9 cellular contexts compared by ENCODE assay signal in genomic region chr1:183090386-183091006, GRCh38.
DNase-seq lines count a peak whose midpoint lies in the region; ATAC-seq and TF ChIP-seq lines count a peak whose summit lies in the region.
"Had no signal": no experiment of that assay in that cellular context is flagged by ENCODE, and none has a peak within 500 bp of the region (broad histone marks: within the 10 kb centered on the region; RNA-seq: fewer than 3 reads in every experiment).

No MANE protein-coding gene starts in this region.

- no peaks in the 10 kb centered on the region for H3K4me1 ChIP-seq in colonic mucosa
- H3K4me1 ChIP-seq in mesendoderm (ENCODE audit: control insufficient read depth, low read depth, low read length) = peaks cover 10% of the 10 kb centered on the region
- H3K4me1 ChIP-seq in transverse colon = peaks cover 5 to 57% (median 34%) of the 10 kb centered on the region in 4 donors

- in situ Hi-C loops in transverse colon (cut with MboI; ENCODE audit: low pct_ligation_motif_present in 1 of 4, low pct_unique_long_range_greater_than_20kb in 1 of 4, low sequenced_read_pairs in 3 of 4) = no loop called here

- no peaks in the 10 kb centered on the region for H3K9me3 Mint-ChIP-seq in naive thymus-derived CD8-positive, alpha-beta T cell

- DNase-seq in DMS79 treated with DMSO at 0.1 percent for 48 hours (lab: John Stamatoyannopoulos, UW) = peak; percentile 8
- DNase-seq in DMS79 (lab: John Stamatoyannopoulos, UW) = no peak
- DNase-seq in colonic mucosa = peak; percentile 38
- peak; percentile 9 for DNase-seq in mesendoderm
- DNase-seq in transverse colon = peak; percentile 52
- DNase-seq in naive thymus-derived CD8-positive, alpha-beta T cell = no peak
- DNase-seq in inferior parietal cortex (ENCODE audit: extremely low spot score) = no peak
- no peak for DNase-seq in activated T-cell treated with anti-CD3 and anti-CD28 coated beads, Interleukin-2, amount 50 U/mL, for 48 hours
- DNase-seq: 8988T had no signal

- H2BK5ac ChIP-seq in mesendoderm (ENCODE audit: low read length) = no peak overlapping the region

- H2AK5ac ChIP-seq in mesendoderm (ENCODE audit: low read length) = no peak overlapping the region

- no peak overlapping the region for H2BK120ac ChIP-seq in mesendoderm (ENCODE audit: low read depth, low read length)

- H3K27me3 Mint-ChIP-seq in naive thymus-derived CD8-positive, alpha-beta T cell = peaks cover 3 to 21% (median 12%) of the 10 kb centered on the region in 5 donors

- no peak overlapping the region for H3K4me3 ChIP-seq in colonic mucosa
- no peak overlapping the region for H3K4me3 ChIP-seq in mesendoderm (ENCODE audit: low read length)
- no peak overlapping the region for H3K4me3 ChIP-seq in transverse colon

- H3K4ac ChIP-seq in mesendoderm (ENCODE audit: low read depth, low read length) = no peak overlapping the region

- ATAC-seq in naive thymus-derived CD8-positive, alpha-beta T cell = no peak

- no peak overlapping the region for H3K56ac ChIP-seq in mesendoderm (ENCODE audit: low read length)

- no peaks in the 10 kb centered on the region for H3K4me1 Mint-ChIP-seq in naive thymus-derived CD8-positive, alpha-beta T cell

- intact Hi-C loops in colonic mucosa (cut with DNase I) (no loop called here), transverse colon (cut with DNase I; ENCODE audit: low total_unique reads) (no loop called here)

- no peak for TF ChIP-seq POLR2A in transverse colon (IDR thresholded peaks at IDR 0.05)

- H3K9me3 ChIP-seq in colonic mucosa = no peaks in the 10 kb centered on the region
- no peaks in the 10 kb centered on the region for H3K9me3 ChIP-seq in transverse colon

- peak overlapping the region; percentile 57 for H2BK15ac ChIP-seq in mesendoderm (replicated peaks; ENCODE audit: low read depth)

- H3K36me3 Mint-ChIP-seq in naive thymus-derived CD8-positive, alpha-beta T cell = no peaks in the 10 kb centered on the region

- peaks cover 3% of the 10 kb centered on the region for H3K79me2 ChIP-seq in mesendoderm (ENCODE audit: control insufficient read depth, insufficient read depth, low read length)

- H4K8ac ChIP-seq in mesendoderm (ENCODE audit: low read depth, low read length) = no peak overlapping the region

- H3K27ac ChIP-seq in colonic mucosa (no peak overlapping the region), mesendoderm (ENCODE audit: low read depth, low read length) (no peak overlapping the region), transverse colon (peak overlapping the region; percentile 63 to 67 (median 66))

- WGBS in mesendoderm (ENCODE audit: extremely low coverage, insufficient coverage, low lambda C conversion rate) = no CpG with 5 or more reads among the region's 5 CpGs
- WGBS in transverse colon (ENCODE audit: low coverage in 1 of 2), 2 donors = 32 to 63% methylated on average over 5 of the region's 5 CpGs

- H3K9ac ChIP-seq in colonic mucosa (ENCODE audit: low read depth in 2 of 2, low read length in 2 of 2) (no peak overlapping the region), mesendoderm (ENCODE audit: low read length) (no peak overlapping the region)

- H3K4me3 Mint-ChIP-seq in naive thymus-derived CD8-positive, alpha-beta T cell = no peak overlapping the region

- POLR2A ChIA-PET in naive thymus-derived CD8-positive, alpha-beta T cell (lab: Charles Lee) = no interaction called here

- no peak overlapping the region for H3K4me2 ChIP-seq in mesendoderm (ENCODE audit: low read length)

- no peak overlapping the region for H3K23ac ChIP-seq in mesendoderm (ENCODE audit: low read length)

- H3K36me3 ChIP-seq in colonic mucosa (no peaks in the 10 kb centered on the region), mesendoderm (ENCODE audit: control insufficient read depth, insufficient read depth, low read length) (no peaks in the 10 kb centered on the region), transverse colon (no peaks in the 10 kb centered on the region)

- H4K5ac ChIP-seq in mesendoderm (ENCODE audit: low read length) = no peak overlapping the region

- H3K79me1 ChIP-seq in mesendoderm (ENCODE audit: low read length) = peaks cover 4% of the 10 kb centered on the region

- no peak overlapping the region for H3K27ac Mint-ChIP-seq in naive thymus-derived CD8-positive, alpha-beta T cell

- TF ChIP-seq EP300 in transverse colon (IDR thresholded peaks at IDR 0.05; ENCODE audit: low read depth) = peak; percentile 25

- H3K18ac ChIP-seq in mesendoderm (ENCODE audit: low read length) = no peak overlapping the region

- H3K27me3 ChIP-seq in colonic mucosa (no peaks in the 10 kb centered on the region), mesendoderm (ENCODE audit: insufficient read depth, low read length, poor library complexity) (no peaks in the 10 kb centered on the region), transverse colon (no peaks in the 10 kb centered on the region)

- no peak for TF ChIP-seq CTCF in colonic mucosa (IDR thresholded peaks at IDR 0.05)
- no peak for TF ChIP-seq CTCF in transverse colon (IDR thresholded peaks at IDR 0.05)

Comparison
In these comparisons a context has a peak if more than half of its experiments do, and no peak if none do; other contexts are left out.
1. DNase-seq: peak in DMS79 treated with DMSO at 0.1 percent for 48 hours (single experiment), colonic mucosa (single experiment), mesendoderm (single experiment) and transverse colon (single experiment); none in DMS79 (single experiment), naive thymus-derived CD8-positive, alpha-beta T cell (0 of 10), inferior parietal cortex (single experiment) and activated T-cell treated with anti-CD3 and anti-CD28 coated beads, Interleukin-2, amount 50 U/mL, for 48 hours (0 of 2).
2. H3K27ac ChIP-seq: peak in transverse colon (4 of 4); none in colonic mucosa (single experiment) and mesendoderm (single experiment).